9 cellular contexts compared by ENCODE assay signal in genomic region chr3:69095636-69096035, GRCh38. TPM values are rescaled to one million over a fixed set of nuclear protein-coding genes. Genes with fewer than 3 reads are reported as not detected.
DNase-seq lines count a peak whose midpoint lies in the region; ATAC-seq and TF ChIP-seq lines count a peak whose summit lies in the region.
"Had no signal": no experiment of that assay in that cellular context is flagged by ENCODE, and none has a peak within 500 bp of the region (broad histone marks: within the 10 kb centered on the region; RNA-seq: fewer than 3 reads in every experiment).

No MANE protein-coding gene starts in this region.

- H3K9me3 Mint-ChIP-seq in CD8-positive, alpha-beta T cell: no peaks in the 10 kb centered on the region

- peak overlapping the region; percentile 67 for H3K4me3 Mint-ChIP-seq in CD8-positive, alpha-beta T cell

- 71 to 77% (median 71%) methylated on average over 5 of the region's 5 CpGs for WGBS in psoas muscle, 3 donors

- H3K27me3 Mint-ChIP-seq in CD8-positive, alpha-beta T cell (ENCODE audit: low read depth): no peaks in the 10 kb centered on the region

- H3K36me3 ChIP-seq in CD8-positive, alpha-beta T cell (ENCODE audit: insufficient read depth, low read length): no peaks in the 10 kb centered on the region
- H3K36me3 ChIP-seq in psoas muscle (ENCODE audit: insufficient read depth in 1 of 2, low read depth in 1 of 2): peaks cover 5 to 19% of the 10 kb centered on the region in 2 donors

- H3K27ac ChIP-seq in CD8-positive, alpha-beta T cell (ENCODE audit: low read depth, low read length): peak overlapping the region; percentile 12
- H3K27ac ChIP-seq in caudate nucleus (ENCODE audit: low read depth, low read length) (peak overlapping the region; percentile 60), psoas muscle (peak overlapping the region; percentile 98)

- peak overlapping the region; percentile 7 for H3K4me3 ChIP-seq in CD8-positive, alpha-beta T cell (ENCODE audit: low read depth, low read length)
- no peak overlapping the region for H3K4me3 ChIP-seq in psoas muscle

- intact Hi-C loops in CD8-positive, alpha-beta T cell (cut with DNase I, micrococcal nuclease): loop anchor here in 1 of 2 experiments (2.0 kb wide), 1 partner anchor 15 kb away; the partner anchor contains the start of gene UBA3
- intact Hi-C loops in psoas muscle (cut with DNase I) (no loop called here), posterior vena cava (cut with DNase I) (no loop called here)

- DNase-seq in CD8-positive, alpha-beta T cell: no peak
- peak; percentile 8 for DNase-seq in M059J (ENCODE audit: low read depth)
- no peak for DNase-seq in caudate nucleus (lab: John Stamatoyannopoulos, UW)
- DNase-seq in psoas muscle: no peak
- DNase-seq in NCI-H1092 treated with DMSO at 0.1 percent for 48 hours (lab: John Stamatoyannopoulos, UW): no peak
- no peak for DNase-seq in posterior vena cava (ENCODE audit: low spot score)
- DNase-seq: DMS53 had no signal

- H3K9me3 ChIP-seq in CD8-positive, alpha-beta T cell (ENCODE audit: low read length): no peaks in the 10 kb centered on the region
- no peaks in the 10 kb centered on the region for H3K9me3 ChIP-seq in psoas muscle

- H3K27me3 ChIP-seq in CD8-positive, alpha-beta T cell (ENCODE audit: insufficient read depth, low read length): no peaks in the 10 kb centered on the region
- H3K27me3 ChIP-seq in psoas muscle (ENCODE audit: insufficient read depth in 3 of 3, low read length in 2 of 3): no peaks in the 10 kb centered on the region

- peaks cover 78% of the 10 kb centered on the region for H3K4me1 Mint-ChIP-seq in CD8-positive, alpha-beta T cell (ENCODE audit: low read depth)

- no peak for TF ChIP-seq CTCF in CD8-positive, alpha-beta T cell (IDR thresholded peaks at IDR 0.05)
- no peak for TF ChIP-seq CTCF in psoas muscle (IDR thresholded peaks at IDR 0.05)

- POLR2A ChIA-PET in CD8-positive, alpha-beta T cell (lab: Charles Lee): no interaction called here

- peaks cover 41% of the 10 kb centered on the region for H3K36me3 Mint-ChIP-seq in CD8-positive, alpha-beta T cell

- peak overlapping the region; percentile 93 for H3K27ac Mint-ChIP-seq in CD8-positive, alpha-beta T cell

- H3K4me1 ChIP-seq in CD8-positive, alpha-beta T cell (ENCODE audit: insufficient read depth, low read length): peaks cover 75% of the 10 kb centered on the region
- peaks cover 83% of the 10 kb centered on the region for H3K4me1 ChIP-seq in psoas muscle

- peak; percentile 16 for ATAC-seq in CD8-positive, alpha-beta T cell
- peak in 2 of 4 donors; percentile 25 to 34 for ATAC-seq in psoas muscle
- ATAC-seq in HG03457 (IDR thresholded peaks at IDR 0.05; ENCODE audit: unreplicated experiment): no peak
- no peak for ATAC-seq in HG03469 (IDR thresholded peaks at IDR 0.05; ENCODE audit: unreplicated experiment)

- CTCF ChIA-PET in CD8-positive, alpha-beta T cell (lab: Charles Lee): interaction anchor here (1.4 to 2.3 kb wide), 3 partner anchors 9 to 30 kb away, joined by 3 to 8 read pairs (median 5); no protein-coding TSS in a partner anchor

RNA-seq across cellular contexts. Expression of gene ARL6IP5, which starts 10.9 kb away (rescaled TPM):
- 10 to 100 TPM; 44.8 to 52.9 TPM for total RNA-seq in CD8-positive, alpha-beta T cell
- total RNA-seq in M059J (2014; rRNA removed; shearing (Covaris generic)): 41.4 and 42.4 TPM in 2 replicates
- total RNA-seq in psoas muscle (100 to 1,000 TPM; 121 to 191 (median 156) TPM), posterior vena cava (100 to 1,000 TPM; 153 to 174 TPM)
- polyA plus RNA-seq in psoas muscle: 100 to 1,000 TPM in 2 of 3 donors, 10 to 100 TPM in 1; 82.1 to 171 (median 146) TPM

RNA-seq across cellular contexts. Expression of gene UBA3, which starts 15.5 kb away (rescaled TPM):
- total RNA-seq in CD8-positive, alpha-beta T cell: 10 to 100 TPM; 35.0 to 43.5 TPM
- total RNA-seq in M059J (2014; rRNA removed; shearing (Covaris generic)): 43.0 and 44.9 TPM in 2 replicates
- 10 to 100 TPM; 32.7 to 44.6 (median 42.3) TPM for total RNA-seq in psoas muscle
- polyA plus RNA-seq in psoas muscle: 10 to 100 TPM; 20.5 to 59.3 (median 29.5) TPM
- 10 to 100 TPM; 53.0 to 57.9 TPM for total RNA-seq in posterior vena cava

RNA-seq across cellular contexts. Expression of gene LMOD3, which starts 26.8 kb away (rescaled TPM):
- total RNA-seq in CD8-positive, alpha-beta T cell: not detected
- total RNA-seq in M059J (2014; rRNA removed; shearing (Covaris generic)): not detected in 2 replicates
- total RNA-seq in psoas muscle: 100 to 1,000 TPM; 127 to 258 (median 174) TPM
- 100 to 1,000 TPM in 2 of 3 donors, 1 to 10 TPM in 1; 9.0 to 133 (median 129) TPM for polyA plus RNA-seq in psoas muscle
- not detected for total RNA-seq in posterior vena cava

RNA-seq across cellular contexts. Expression of gene TMF1, which starts 43.5 kb away (rescaled TPM):
- 100 to 1,000 TPM in 1 of 2 experiments, 10 to 100 TPM in 1; 97.9 to 103 TPM for total RNA-seq in CD8-positive, alpha-beta T cell
- 11.8 and 15.8 TPM in 2 replicates for total RNA-seq in M059J (2014; rRNA removed; shearing (Covaris generic))
- total RNA-seq in psoas muscle: 10 to 100 TPM; 23.0 to 31.5 (median 29.3) TPM
- polyA plus RNA-seq in psoas muscle: 10 to 100 TPM in 2 of 3 donors, 1 to 10 TPM in 1; 6.7 to 25.9 (median 10.1) TPM
- total RNA-seq in posterior vena cava: 10 to 100 TPM; 30.7 to 41.0 TPM

Comparison
In these comparisons a context has a peak if more than half of its experiments do, and no peak if none do; other contexts are left out.
1. H3K27ac ChIP-seq: peak in every context shown above with its lines; median percentile 98 in psoas muscle; 60 in caudate nucleus; 12 in CD8-positive, alpha-beta T cell.
2. RNA of gene LMOD3, which starts 26.8 kb away (total RNA-seq): 127 to 258 TPM in psoas muscle; not detected in posterior vena cava, not detected in CD8-positive, alpha-beta T cell and not detected in M059J; every median in the first group is over 100 times any median in the second.